In the genomic region with DNA sequence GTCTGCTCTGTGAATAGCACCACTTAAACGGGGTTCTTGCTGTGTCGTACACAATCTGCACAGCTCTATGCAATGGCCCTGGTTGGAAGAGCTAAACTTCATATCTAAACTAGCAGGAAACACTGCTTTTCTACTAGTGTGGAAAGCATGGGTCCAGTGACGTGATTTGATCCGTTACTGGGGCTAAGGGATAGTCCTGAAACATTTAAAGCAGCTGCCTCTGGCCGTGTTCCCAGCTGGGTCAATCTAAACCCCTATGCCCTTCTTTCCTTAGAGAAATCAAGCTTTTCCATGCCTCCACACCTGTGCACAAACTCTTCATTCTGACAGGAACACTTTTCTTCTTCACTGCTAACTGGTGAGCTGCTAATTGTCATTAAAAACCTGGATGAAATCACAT, we compare ENCODE assay signal across 1 cellular context.
TF ChIP-seq lines count a peak whose summit lies in the region.

No MANE protein-coding gene starts in this region.

TF ChIP-seq in SK-N-SH, 30 proteins besides CTCF, POLR2A, EP300 and RAD21:
- TF ChIP-seq, protein P1, sequence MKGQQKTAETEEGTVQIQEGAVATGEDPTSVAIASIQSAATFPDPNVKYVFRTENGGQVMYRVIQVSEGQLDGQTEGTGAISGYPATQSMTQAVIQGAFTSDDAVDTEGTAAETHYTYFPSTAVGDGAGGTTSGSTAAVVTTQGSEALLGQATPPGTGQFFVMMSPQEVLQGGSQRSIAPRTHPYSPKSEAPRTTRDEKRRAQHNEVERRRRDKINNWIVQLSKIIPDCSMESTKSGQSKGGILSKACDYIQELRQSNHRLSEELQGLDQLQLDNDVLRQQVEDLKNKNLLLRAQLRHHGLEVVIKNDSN (IDR thresholded peaks at IDR 0.05; ENCODE audit: borderline replicate concordance, low read depth), result no peak
- TF ChIP-seq JUND (IDR thresholded peaks at IDR 0.05) (no peak), TEAD4 (IDR thresholded peaks at IDR 0.05; ENCODE audit: borderline replicate concordance, insufficient read depth) (no peak), MEF2A (IDR thresholded peaks at IDR 0.05; ENCODE audit: borderline replicate concordance, low read depth) (no peak), SMC3 (IDR thresholded peaks at IDR 0.05; ENCODE audit: low read depth, low read length) (no peak), MXI1 (IDR thresholded peaks at IDR 0.05; ENCODE audit: low read depth, low read length) (no peak), RXRA (IDR thresholded peaks at IDR 0.05; ENCODE audit: borderline replicate concordance, low read depth) (no peak), CHD2 (IDR thresholded peaks at IDR 0.05; ENCODE audit: low read length, partially characterized antibody) (no peak), NRF1 (IDR thresholded peaks at IDR 0.05; ENCODE audit: low read depth, low read length) (no peak), RFX5 (IDR thresholded peaks at IDR 0.05; ENCODE audit: low read length) (no peak), GABPA (IDR thresholded peaks at IDR 0.05; ENCODE audit: low read depth) (no peak)
- TF ChIP-seq, protein P2, sequence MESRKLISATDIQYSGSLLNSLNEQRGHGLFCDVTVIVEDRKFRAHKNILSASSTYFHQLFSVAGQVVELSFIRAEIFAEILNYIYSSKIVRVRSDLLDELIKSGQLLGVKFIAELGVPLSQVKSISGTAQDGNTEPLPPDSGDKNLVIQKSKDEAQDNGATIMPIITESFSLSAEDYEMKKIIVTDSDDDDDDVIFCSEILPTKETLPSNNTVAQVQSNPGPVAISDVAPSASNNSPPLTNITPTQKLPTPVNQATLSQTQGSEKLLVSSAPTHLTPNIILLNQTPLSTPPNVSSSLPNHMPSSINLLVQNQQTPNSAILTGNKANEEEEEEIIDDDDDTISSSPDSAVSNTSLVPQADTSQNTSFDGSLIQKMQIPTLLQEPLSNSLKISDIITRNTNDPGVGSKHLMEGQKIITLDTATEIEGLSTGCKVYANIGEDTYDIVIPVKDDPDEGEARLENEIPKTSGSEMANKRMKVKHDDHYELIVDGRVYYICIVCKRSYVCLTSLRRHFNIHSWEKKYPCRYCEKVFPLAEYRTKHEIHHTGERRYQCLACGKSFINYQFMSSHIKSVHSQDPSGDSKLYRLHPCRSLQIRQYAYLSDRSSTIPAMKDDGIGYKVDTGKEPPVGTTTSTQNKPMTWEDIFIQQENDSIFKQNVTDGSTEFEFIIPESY (IDR thresholded peaks at IDR 0.05; ENCODE audit: borderline replicate concordance, low read depth), result no peak
